1 cellular context compared by ENCODE assay signal in the genomic region with DNA sequence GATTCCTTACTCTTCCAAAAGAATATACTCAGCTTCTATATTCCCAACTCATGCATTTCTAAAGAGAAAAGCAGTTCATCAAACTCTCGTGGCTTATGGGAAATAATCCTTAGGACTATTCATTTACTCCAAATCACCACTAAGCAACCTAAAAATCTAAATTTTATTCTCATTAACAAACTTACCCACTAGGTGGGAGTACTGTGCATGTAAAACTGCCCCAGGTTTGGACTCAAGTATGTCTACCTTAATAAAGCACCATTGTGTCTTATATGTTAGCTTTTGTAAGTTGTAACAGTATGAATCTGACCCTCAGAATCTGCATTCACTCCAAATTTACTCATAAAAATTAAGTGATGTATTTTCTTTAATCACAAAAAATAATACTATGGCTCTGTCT.
TF ChIP-seq lines count a peak whose summit lies in the region.

No MANE protein-coding gene starts in this region.

TF ChIP-seq in SK-N-SH treated with all-trans-retinoic acid at 6 μM for 48 hours, 23 proteins besides CTCF, POLR2A, EP300 and RAD21 (continued from another document):
- TF ChIP-seq OSR1 (CRISPR knock-in tag; IDR thresholded peaks at IDR 0.05) = no peak
- TF ChIP-seq RARB (CRISPR knock-in tag; IDR thresholded peaks at IDR 0.05) = no peak
- TF ChIP-seq PPARA (CRISPR knock-in tag; IDR thresholded peaks at IDR 0.05; ENCODE audit: borderline replicate concordance) = no peak
- no peak for TF ChIP-seq ZNF8 (CRISPR knock-in tag; IDR thresholded peaks at IDR 0.05)
- TF ChIP-seq TCF4 (CRISPR knock-in tag; IDR thresholded peaks at IDR 0.05; ENCODE audit: borderline replicate concordance) = no peak
- TF ChIP-seq CSDC2 (CRISPR knock-in tag; IDR thresholded peaks at IDR 0.05) = no peak
- TF ChIP-seq ZC3H10 (CRISPR knock-in tag; IDR thresholded peaks at IDR 0.05) = no peak
- TF ChIP-seq, protein P1, sequence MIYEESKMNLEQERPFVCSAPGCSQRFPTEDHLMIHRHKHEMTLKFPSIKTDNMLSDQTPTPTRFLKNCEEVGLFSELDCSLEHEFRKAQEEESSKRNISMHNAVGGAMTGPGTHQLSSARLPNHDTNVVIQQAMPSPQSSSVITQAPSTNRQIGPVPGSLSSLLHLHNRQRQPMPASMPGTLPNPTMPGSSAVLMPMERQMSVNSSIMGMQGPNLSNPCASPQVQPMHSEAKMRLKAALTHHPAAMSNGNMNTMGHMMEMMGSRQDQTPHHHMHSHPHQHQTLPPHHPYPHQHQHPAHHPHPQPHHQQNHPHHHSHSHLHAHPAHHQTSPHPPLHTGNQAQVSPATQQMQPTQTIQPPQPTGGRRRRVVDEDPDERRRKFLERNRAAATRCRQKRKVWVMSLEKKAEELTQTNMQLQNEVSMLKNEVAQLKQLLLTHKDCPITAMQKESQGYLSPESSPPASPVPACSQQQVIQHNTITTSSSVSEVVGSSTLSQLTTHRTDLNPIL (CRISPR knock-in tag; IDR thresholded peaks at IDR 0.05; ENCODE audit: low read depth) = no peak
- no peak for TF ChIP-seq SNAI2 (CRISPR knock-in tag; IDR thresholded peaks at IDR 0.05)
